Comparison of ENCODE assay signal across 8 cellular contexts in genomic region chr9:38371495-38371894, GRCh38. TPM values are rescaled to one million over a fixed set of nuclear protein-coding genes. Genes with fewer than 3 reads are reported as not detected.
DNase-seq lines count a peak whose midpoint lies in the region; ATAC-seq, FAIRE-seq and TF ChIP-seq lines count a peak whose summit lies in the region.

No MANE protein-coding gene starts in this region.

- no peak for TF ChIP-seq POLR2A in GM12891 (IDR thresholded peaks at IDR 0.05; ENCODE audit: low read depth, low read length)

- peak; percentile 20 to 50 for ATAC-seq in right cardiac atrium
- no peak for ATAC-seq in HG02571 (IDR thresholded peaks at IDR 0.05; ENCODE audit: unreplicated experiment)

- DNase-seq in AG09309 (ENCODE audit: low read depth) (no peak), GM12891 (ENCODE audit: insufficient read length, low spot score) (no peak), HTR-8/SVneo (ENCODE audit: insufficient read length, low spot score) (peak; percentile 35), SHP77 treated with DMSO at 0.1 percent for 48 hours (lab: John Stamatoyannopoulos, UW) (peak; percentile 2), right cardiac atrium (no peak), NOMO-1 treated with DMSO at 0.1 percent for 48 hours (lab: John Stamatoyannopoulos, UW; ENCODE audit: unreplicated experiment) (no peak), ecto neural progenitor cell (ENCODE audit: low spot score) (no peak)

- intact Hi-C loops in right cardiac atrium (cut with DNase I) = no loop called here

- 86% methylated on average over 2 of the region's 2 CpGs for WGBS in right cardiac atrium

- no peaks in the 10 kb centered on the region for H3K27me3 ChIP-seq in right cardiac atrium (ENCODE audit: control insufficient read depth, insufficient read depth)

- H3K9me3 ChIP-seq in right cardiac atrium (ENCODE audit: control insufficient read depth, low read length) = no peaks in the 10 kb centered on the region

- FAIRE-seq in GM12891 (lab: Jason Lieb, UNC) (peak; percentile 40), HTR-8/SVneo (lab: Jason Lieb, UNC) (no peak)

- H3K4me1 ChIP-seq in right cardiac atrium (ENCODE audit: control insufficient read depth, insufficient read depth, low read length) = no peaks in the 10 kb centered on the region

- no peak overlapping the region for H3K27ac ChIP-seq in right cardiac atrium (ENCODE audit: low read length)

- TF ChIP-seq CTCF in AG09309 (IDR thresholded peaks at IDR 0.05; ENCODE audit: control insufficient read depth, insufficient read depth, low read depth, low read length, missing control alignments) = peak; percentile 34

- no peak overlapping the region for H3K4me3 ChIP-seq in AG09309 (ENCODE audit: control insufficient read depth, low read depth, low read length)
- H3K4me3 ChIP-seq in right cardiac atrium (ENCODE audit: low read length) = no peak overlapping the region

TF ChIP-seq in GM12891, 5 proteins besides CTCF, POLR2A, EP300 and RAD21:
- TF ChIP-seq TAF1 (IDR thresholded peaks at IDR 0.05; ENCODE audit: low read depth, low read length) (no peak), PAX5 (IDR thresholded peaks at IDR 0.05; ENCODE audit: insufficient read depth, low read length, severe bottlenecking) (no peak), POU2F2 (IDR thresholded peaks at IDR 0.05; ENCODE audit: low read depth, low read length) (no peak), SPI1 (IDR thresholded peaks at IDR 0.05; ENCODE audit: low read depth, low read length) (no peak), POLR2AphosphoS5 (IDR thresholded peaks at IDR 0.05; ENCODE audit: low read depth, low read length) (no peak)

RNA-seq across cellular contexts. Expression of gene ALDH1B1, which starts 21.0 kb away (rescaled TPM):
- polyA plus RNA-seq in GM12891 (2012; ENCODE audit: low read depth, missing spikeins) = 13.1 TPM
- 10 to 100 TPM; 12.4 to 27.2 (median 13.7) TPM for total RNA-seq in right cardiac atrium
- polyA plus RNA-seq in right cardiac atrium = 11.5 TPM

RNA-seq across cellular contexts. Expression of gene IGFBPL1, which starts 52.8 kb away (rescaled TPM):
- not detected for polyA plus RNA-seq in GM12891 (2012; ENCODE audit: low read depth, missing spikeins)
- 1 to 10 TPM in 2 of 4 donors, under 1 TPM in 2; 0.53 to 5.0 (median 2.3) TPM for total RNA-seq in right cardiac atrium
- 0.25 TPM for polyA plus RNA-seq in right cardiac atrium

Comparison
In these comparisons a context has a peak if more than half of its experiments do, and no peak if none do; other contexts are left out.
1. DNase-seq: peak in HTR-8/SVneo (single experiment) and SHP77 treated with DMSO at 0.1 percent for 48 hours (single experiment); none in AG09309 (single experiment), GM12891 (single experiment), right cardiac atrium (0 of 3), NOMO-1 treated with DMSO at 0.1 percent for 48 hours (single experiment) and ecto neural progenitor cell (single experiment).